8 cellular contexts compared by ENCODE assay signal in genomic region chr15:65377976-65378366, GRCh38. TPM values are rescaled to one million over a fixed set of nuclear protein-coding genes. Genes with fewer than 3 reads are reported as not detected.
DNase-seq lines count a peak whose midpoint lies in the region; ATAC-seq, FAIRE-seq and TF ChIP-seq lines count a peak whose summit lies in the region.

Gene IGDCC3 (minus strand): TSS chr15:65378002. CDS start chr15:65377788, 214 bp downstream.

- H3K36me3 ChIP-seq in IMR-90 (ENCODE audit: control insufficient read depth, insufficient read depth, low read length) (no peaks in the 10 kb centered on the region), duodenal mucosa (ENCODE audit: control insufficient read depth in 1 of 2, insufficient read depth in 2 of 2, low read length in 2 of 2) (no peaks in the 10 kb centered on the region), muscle layer of colon (ENCODE audit: insufficient read depth, low read length) (no peaks in the 10 kb centered on the region)

- 3% methylated on average over 6 of the region's 42 CpGs; no CpG with 5 or more reads in 1 of the 2 experiments for WGBS in IMR-90 (ENCODE audit: extremely low coverage in 2 of 2, insufficient read length in 1 of 2), 2 experiments

- H3K4me2 ChIP-seq in IMR-90 (ENCODE audit: low read depth, low read length), result peak within 1 kb of the TSS; percentile 94

- POLR2A ChIA-PET in AG04449 (lab: Yijun Ruan, JAX) (no interaction called here), IMR-90 (lab: Charles Lee; ENCODE audit: unreplicated experiment) (interaction anchor here (1.3 kb wide), 1 partner anchor 73 kb away, joined by 4 read pairs; the partner anchor contains the start of gene RNU5B-1)

- ATAC-seq in IMR-90 (ENCODE audit: low read depth) (peak; percentile 44), GM18868 (IDR thresholded peaks at IDR 0.05; ENCODE audit: unreplicated experiment) (no peak), GM19467 (IDR thresholded peaks at IDR 0.05; ENCODE audit: unreplicated experiment) (no peak)

- no peak within 1 kb of the TSS for H2BK20ac ChIP-seq in IMR-90 (ENCODE audit: low read depth, low read length)

- H4K8ac ChIP-seq in IMR-90 (ENCODE audit: low read depth in 2 of 2, low read length in 2 of 2), result no peak within 1 kb of the TSS

- H3K9ac ChIP-seq in IMR-90 (ENCODE audit: low read depth, low read length), result no peak within 1 kb of the TSS; the same call in 1 of the 2 replicates
- H3K9ac ChIP-seq in duodenal mucosa (ENCODE audit: low read depth in 1 of 2, low read length in 2 of 2), result no peak within 1 kb of the TSS
- H3K9ac ChIP-seq in muscle layer of colon (ENCODE audit: low read length), result no peak within 1 kb of the TSS

- H2BK15ac ChIP-seq in IMR-90 (ENCODE audit: low read depth, low read length), result no peak within 1 kb of the TSS

- no peak within 1 kb of the TSS for H4K91ac ChIP-seq in IMR-90 (ENCODE audit: insufficient read depth, low read depth, low read length)

- peak within 1 kb of the TSS; percentile 87 for H2AFZ ChIP-seq in IMR-90 (replicated peaks; ENCODE audit: low read length, poor library complexity)

- no peak within 1 kb of the TSS; the same call in 1 of the 2 replicates for H3K4ac ChIP-seq in IMR-90 (ENCODE audit: low read depth, low read length)

- CTCF ChIA-PET in AG04449 (lab: Yijun Ruan, JAX), result interaction anchor here (1.9 to 23.4 kb wide), 3 partner anchors 9 to 58 kb away, joined by 7 to 652 read pairs (median 267); no protein-coding TSS in a partner anchor
- CTCF ChIA-PET in IMR-90 (lab: Yijun Ruan, JAX), result interaction anchor here (1.1 kb wide), 1 partner anchor 65 kb away, joined by 5 read pairs; no protein-coding TSS in a partner anchor

- peak within 1 kb of the TSS; percentile 79 for H3K23ac ChIP-seq in IMR-90 (ENCODE audit: low read depth, low read length)

- no TSS peak for BruUV-seq in IMR-90 (replicated peaks; lab: Mats Ljungman, UMichigan)

- peaks cover 62% of the 10 kb centered on the region for H3K27me3 ChIP-seq in IMR-90 (ENCODE audit: control insufficient read depth, insufficient read depth, low read length)
- peaks cover 53 to 77% of the 10 kb centered on the region in 2 donors for H3K27me3 ChIP-seq in duodenal mucosa (ENCODE audit: control insufficient read depth in 1 of 2, insufficient read depth in 2 of 2, low read length in 2 of 2)
- H3K27me3 ChIP-seq in muscle layer of colon (ENCODE audit: control insufficient read depth in 1 of 2, insufficient read depth in 2 of 2, low read length in 2 of 2), result peaks cover 25 to 47% of the 10 kb centered on the region in 2 donors

- no peak for DNase-seq in AG04449 (ENCODE audit: low read depth, low spot score)
- DNase-seq in IMR-90, result no peak
- no peak for DNase-seq in NCI-H1694 (lab: John Stamatoyannopoulos, UW)
- no peak for DNase-seq in RCC 7860 (ENCODE audit: low spot score)

- H3K4me3 ChIP-seq in AG04449 (ENCODE audit: low read depth, low read length) (peak within 1 kb of the TSS; percentile 56), IMR-90 (ENCODE audit: insufficient read depth, low read depth, low read length) (peak within 1 kb of the TSS; percentile 53), duodenal mucosa (ENCODE audit: low read depth in 1 of 2, low read length in 2 of 2) (peak within 1 kb of the TSS; percentile 40 to 59), muscle layer of colon (ENCODE audit: low read depth in 1 of 2, low read length in 2 of 2) (peak within 1 kb of the TSS; percentile 55 to 56)

- intact Hi-C loops in IMR-90 (cut with micrococcal nuclease), result no loop called here

- H3K18ac ChIP-seq in IMR-90 (ENCODE audit: low read depth, low read length), result no peak within 1 kb of the TSS; the same call in 1 of the 2 replicates

- H3K14ac ChIP-seq in IMR-90 (replicated peaks; ENCODE audit: low read depth, low read length), result no peak within 1 kb of the TSS

- in situ Hi-C loops in IMR-90 (cut with MboI; ENCODE audit: low sequenced_read_pairs), result no loop called here

- H3K9me1 ChIP-seq in IMR-90 (ENCODE audit: insufficient read depth, low read length), result no peaks in the 10 kb centered on the region; the same call in 1 of the 2 replicates

- H3K27ac ChIP-seq in IMR-90 (ENCODE audit: insufficient read depth, low read length) (no peak within 1 kb of the TSS), duodenal mucosa (ENCODE audit: low read depth, low read length) (no peak within 1 kb of the TSS), muscle layer of colon (ENCODE audit: low read depth, low read length) (no peak within 1 kb of the TSS)

- no peak for FAIRE-seq in RCC 7860 (lab: Jason Lieb, UNC)

- H2AK9ac ChIP-seq in IMR-90 (replicated peaks; ENCODE audit: low read depth, low read length, poor library complexity), result peak within 1 kb of the TSS; percentile 75

- H3K56ac ChIP-seq in IMR-90 (ENCODE audit: extremely low read depth, insufficient read depth, low read length), result no peak within 1 kb of the TSS

- H2BK5ac ChIP-seq in IMR-90 (ENCODE audit: low read depth, low read length, poor library complexity, severe bottlenecking), result no peak within 1 kb of the TSS

- H2BK120ac ChIP-seq in IMR-90 (ENCODE audit: low read depth, low read length), result no peak within 1 kb of the TSS

- no peaks in the 10 kb centered on the region for H3K79me1 ChIP-seq in IMR-90 (ENCODE audit: low read depth in 1 of 2, low read length in 2 of 2)

- no peak within 1 kb of the TSS for H4K5ac ChIP-seq in IMR-90 (ENCODE audit: low read depth, low read length)

- dilution Hi-C loops in IMR-90 (cut with HindIII; ENCODE audit: low sequenced_read_pairs, unreplicated experiment), result no loop called here

- H2AK5ac ChIP-seq in IMR-90 (ENCODE audit: low read depth, low read length), result no peak within 1 kb of the TSS

- no peak for TF ChIP-seq POLR2A in IMR-90 (IDR thresholded peaks at IDR 0.05; ENCODE audit: low read depth, low read length)

- TF ChIP-seq CTCF in AG04449 (IDR thresholded peaks at IDR 0.05; ENCODE audit: insufficient read depth, low read length, missing control alignments), result no peak
- no peak for TF ChIP-seq CTCF in IMR-90 (conservative IDR thresholded peaks at IDR 0.05; ENCODE audit: low read depth, low read length)

- H3K9me3 ChIP-seq in IMR-90 (ENCODE audit: control insufficient read depth, insufficient read depth, low read length) (no peaks in the 10 kb centered on the region), duodenal mucosa (ENCODE audit: control insufficient read depth in 1 of 2, low read length in 2 of 2) (no peaks in the 10 kb centered on the region), muscle layer of colon (ENCODE audit: low read length) (no peaks in the 10 kb centered on the region)

- H4K20me1 ChIP-seq in IMR-90 (ENCODE audit: insufficient read depth, low read length), result peaks cover 6% of the 10 kb centered on the region; the same call in 1 of the 2 replicates

- TF ChIP-seq RAD21 in IMR-90 (IDR thresholded peaks at IDR 0.05; ENCODE audit: low read length), result no peak

- H3K4me1 ChIP-seq in IMR-90 (ENCODE audit: control insufficient read depth, insufficient read depth, low read length) (peaks cover 2% of the 10 kb centered on the region; the same call in 1 of the 2 replicates), duodenal mucosa (ENCODE audit: control insufficient read depth in 1 of 2, insufficient read depth in 2 of 2, low read length in 2 of 2) (peaks cover 6 to 7% of the 10 kb centered on the region in 2 donors), muscle layer of colon (ENCODE audit: insufficient read depth, low read length) (peaks cover 4% of the 10 kb centered on the region)

TF ChIP-seq in IMR-90, 13 proteins besides CTCF, POLR2A, EP300 and RAD21:
- TF ChIP-seq NFE2L2 (IDR thresholded peaks at IDR 0.05; ENCODE audit: low read depth, low read length) (no peak), MAFK (IDR thresholded peaks at IDR 0.05; ENCODE audit: low read depth, low read length) (no peak), RCOR1 (IDR thresholded peaks at IDR 0.05; ENCODE audit: insufficient replicate concordance, low read length) (no peak), CEBPB (IDR thresholded peaks at IDR 0.05; ENCODE audit: low read depth, low read length) (no peak), MAZ (IDR thresholded peaks at IDR 0.05; ENCODE audit: borderline replicate concordance, low read depth, low read length) (no peak), SMC3 (IDR thresholded peaks at IDR 0.05; ENCODE audit: low read depth, low read length) (no peak), CHD1 (IDR thresholded peaks at IDR 0.05; ENCODE audit: low read depth, low read length) (no peak), BHLHE40 (IDR thresholded peaks at IDR 0.05; ENCODE audit: low read depth, low read length) (no peak)
- TF ChIP-seq, protein P1, sequence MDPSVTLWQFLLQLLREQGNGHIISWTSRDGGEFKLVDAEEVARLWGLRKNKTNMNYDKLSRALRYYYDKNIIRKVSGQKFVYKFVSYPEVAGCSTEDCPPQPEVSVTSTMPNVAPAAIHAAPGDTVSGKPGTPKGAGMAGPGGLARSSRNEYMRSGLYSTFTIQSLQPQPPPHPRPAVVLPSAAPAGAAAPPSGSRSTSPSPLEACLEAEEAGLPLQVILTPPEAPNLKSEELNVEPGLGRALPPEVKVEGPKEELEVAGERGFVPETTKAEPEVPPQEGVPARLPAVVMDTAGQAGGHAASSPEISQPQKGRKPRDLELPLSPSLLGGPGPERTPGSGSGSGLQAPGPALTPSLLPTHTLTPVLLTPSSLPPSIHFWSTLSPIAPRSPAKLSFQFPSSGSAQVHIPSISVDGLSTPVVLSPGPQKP (IDR thresholded peaks at IDR 0.05; ENCODE audit: borderline replicate concordance, low read depth, low read length), result no peak

RNA-seq across cellular contexts. Expression of gene IGDCC3, which starts in this region (rescaled TPM):
- under 0.01 and 0.18 TPM in 2 replicates for total RNA-seq in IMR-90 (2012; rRNA removed)
- 0.19 and 0.32 TPM in 2 replicates for polyA plus RNA-seq in IMR-90 (2012; rRNA removed)
- polyA plus RNA-seq in IMR-90 (2012; cell fraction: cytosol; rRNA removed), result 0.03 and 0.12 TPM in 2 replicates
- polyA plus RNA-seq in IMR-90 (2012; cell fraction: nucleus; rRNA removed; ENCODE audit: low replicate concordance), result 0.27 and 0.29 TPM in 2 replicates

Comparison
In these comparisons a context has a peak if more than half of its experiments do, and no peak if none do; other contexts are left out.
1. Peak in ATAC-seq, H3K4me3 ChIP-seq and H3K4me2 ChIP-seq in IMR-90; RNA of the gene not detected or under 1 TPM.